Comparison of ENCODE assay signal across 1 cellular context in the genomic region with DNA sequence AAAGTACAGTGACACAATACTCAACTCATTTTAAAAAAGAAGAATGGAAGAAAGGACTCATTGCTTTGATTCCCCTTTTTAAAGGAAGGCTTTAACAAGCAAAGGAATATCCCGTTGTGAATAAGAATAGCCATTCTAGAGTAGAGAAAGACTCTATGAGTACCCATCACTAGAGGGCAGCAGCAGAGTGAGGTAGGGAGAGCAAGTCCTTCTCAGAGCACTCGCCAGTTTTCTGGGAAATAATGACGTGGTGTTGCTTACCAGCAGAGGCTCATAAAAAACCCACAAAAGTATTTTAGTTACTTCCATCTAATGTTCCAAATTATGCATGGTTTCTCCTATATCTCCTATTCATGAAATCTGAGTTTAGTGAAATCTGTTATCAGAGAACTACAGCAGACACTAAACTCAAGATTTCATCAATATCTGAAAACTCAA.
TF ChIP-seq lines count a peak whose summit lies in the region.

No MANE protein-coding gene starts in this region.

TF ChIP-seq in Ishikawa, 13 proteins besides CTCF, POLR2A, EP300 and RAD21:
- TF ChIP-seq, protein P1, sequence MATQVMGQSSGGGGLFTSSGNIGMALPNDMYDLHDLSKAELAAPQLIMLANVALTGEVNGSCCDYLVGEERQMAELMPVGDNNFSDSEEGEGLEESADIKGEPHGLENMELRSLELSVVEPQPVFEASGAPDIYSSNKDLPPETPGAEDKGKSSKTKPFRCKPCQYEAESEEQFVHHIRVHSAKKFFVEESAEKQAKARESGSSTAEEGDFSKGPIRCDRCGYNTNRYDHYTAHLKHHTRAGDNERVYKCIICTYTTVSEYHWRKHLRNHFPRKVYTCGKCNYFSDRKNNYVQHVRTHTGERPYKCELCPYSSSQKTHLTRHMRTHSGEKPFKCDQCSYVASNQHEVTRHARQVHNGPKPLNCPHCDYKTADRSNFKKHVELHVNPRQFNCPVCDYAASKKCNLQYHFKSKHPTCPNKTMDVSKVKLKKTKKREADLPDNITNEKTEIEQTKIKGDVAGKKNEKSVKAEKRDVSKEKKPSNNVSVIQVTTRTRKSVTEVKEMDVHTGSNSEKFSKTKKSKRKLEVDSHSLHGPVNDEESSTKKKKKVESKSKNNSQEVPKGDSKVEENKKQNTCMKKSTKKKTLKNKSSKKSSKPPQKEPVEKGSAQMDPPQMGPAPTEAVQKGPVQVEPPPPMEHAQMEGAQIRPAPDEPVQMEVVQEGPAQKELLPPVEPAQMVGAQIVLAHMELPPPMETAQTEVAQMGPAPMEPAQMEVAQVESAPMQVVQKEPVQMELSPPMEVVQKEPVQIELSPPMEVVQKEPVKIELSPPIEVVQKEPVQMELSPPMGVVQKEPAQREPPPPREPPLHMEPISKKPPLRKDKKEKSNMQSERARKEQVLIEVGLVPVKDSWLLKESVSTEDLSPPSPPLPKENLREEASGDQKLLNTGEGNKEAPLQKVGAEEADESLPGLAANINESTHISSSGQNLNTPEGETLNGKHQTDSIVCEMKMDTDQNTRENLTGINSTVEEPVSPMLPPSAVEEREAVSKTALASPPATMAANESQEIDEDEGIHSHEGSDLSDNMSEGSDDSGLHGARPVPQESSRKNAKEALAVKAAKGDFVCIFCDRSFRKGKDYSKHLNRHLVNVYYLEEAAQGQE (IDR thresholded peaks at IDR 0.05; ENCODE audit: low read depth), result no peak
- TF ChIP-seq CREB1 (IDR thresholded peaks at IDR 0.05; ENCODE audit: low read depth) (no peak), FOXM1 (IDR thresholded peaks at IDR 0.05; ENCODE audit: borderline replicate concordance, low read depth) (no peak), CEBPB (IDR thresholded peaks at IDR 0.05) (no peak), EGR1 (IDR thresholded peaks at IDR 0.05) (no peak), NFIC (IDR thresholded peaks at IDR 0.05) (no peak), TCF12 (IDR thresholded peaks at IDR 0.05; ENCODE audit: low read depth) (no peak), TAF1 (IDR thresholded peaks at IDR 0.05; ENCODE audit: low read depth) (no peak), TEAD4 (IDR thresholded peaks at IDR 0.05) (no peak), YY1 (IDR thresholded peaks at IDR 0.05; ENCODE audit: low read depth) (no peak), ZBTB7A (IDR thresholded peaks at IDR 0.05; ENCODE audit: low read depth) (no peak)
- TF ChIP-seq, protein P2, sequence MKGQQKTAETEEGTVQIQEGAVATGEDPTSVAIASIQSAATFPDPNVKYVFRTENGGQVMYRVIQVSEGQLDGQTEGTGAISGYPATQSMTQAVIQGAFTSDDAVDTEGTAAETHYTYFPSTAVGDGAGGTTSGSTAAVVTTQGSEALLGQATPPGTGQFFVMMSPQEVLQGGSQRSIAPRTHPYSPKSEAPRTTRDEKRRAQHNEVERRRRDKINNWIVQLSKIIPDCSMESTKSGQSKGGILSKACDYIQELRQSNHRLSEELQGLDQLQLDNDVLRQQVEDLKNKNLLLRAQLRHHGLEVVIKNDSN (IDR thresholded peaks at IDR 0.05), result no peak
- TF ChIP-seq, protein P3, sequence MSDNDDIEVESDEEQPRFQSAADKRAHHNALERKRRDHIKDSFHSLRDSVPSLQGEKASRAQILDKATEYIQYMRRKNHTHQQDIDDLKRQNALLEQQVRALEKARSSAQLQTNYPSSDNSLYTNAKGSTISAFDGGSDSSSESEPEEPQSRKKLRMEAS (IDR thresholded peaks at IDR 0.05), result no peak
